15 cellular contexts compared by ENCODE assay signal in genomic region chr2:188668017-188668663, GRCh38.
DNase-seq lines count a peak whose midpoint lies in the region; ATAC-seq, FAIRE-seq and TF ChIP-seq lines count a peak whose summit lies in the region.
"Had no signal": no experiment of that assay in that cellular context is flagged by ENCODE, and none has a peak within 500 bp of the region (broad histone marks: within the 10 kb centered on the region; RNA-seq: fewer than 3 reads in every experiment).

No MANE protein-coding gene starts in this region.

- no peak for DNase-seq in DND-41
- DNase-seq in OCI-M1 (lab: John Stamatoyannopoulos, UW) = peak; percentile 34
- peak; percentile 85 to 97 for DNase-seq in fibroblast of lung (ENCODE audit: low read depth in 2 of 2)
- DNase-seq in pons (ENCODE audit: low spot score) = peak; percentile 8
- DNase-seq in NOMO-1 treated with DMSO at 0.1 percent for 48 hours (lab: John Stamatoyannopoulos, UW; ENCODE audit: unreplicated experiment) = no peak
- no peak for DNase-seq in T-helper 1 cell
- no peak for DNase-seq in activated T-cell treated with anti-CD3 and anti-CD28 coated beads for 4 hours
- no peak for DNase-seq in pancreas
- DNase-seq: amniotic stem cell; CD8-positive, alpha-beta memory T cell; KG1; naive B cell; NCI-H2171 treated with DMSO at 0.1 percent for 48 hours; stimulated activated CD4-positive, alpha-beta T cell treated with anti-CD3 and anti-CD28 coated beads, Interleukin-12 subunit alpha, Interleukin-12 subunit beta, amount 100 ng/mL, for 4 hours had no signal

- H3K4me2 ChIP-seq in DND-41 (ENCODE audit: insufficient read depth, low read length) (no peak overlapping the region), fibroblast of lung (ENCODE audit: extremely low read depth, insufficient read depth, low read length) (peak overlapping the region; percentile 19)
- H3K4me2 ChIP-seq: PC-9 had no signal

- TF ChIP-seq CTCF in DND-41 (IDR thresholded peaks at IDR 0.05; ENCODE audit: borderline replicate concordance, extremely low read depth, low read length, poor library complexity, severe bottlenecking) (no peak), fibroblast of lung (conservative IDR thresholded peaks at IDR 0.05 in 1 of 2, IDR thresholded peaks at IDR 0.05 in 1 of 2; ENCODE audit: low read depth in 1 of 2, low read length in 2 of 2) (no peak), pancreas (IDR thresholded peaks at IDR 0.05) (no peak)

- H3K9me3 ChIP-seq in DND-41 (ENCODE audit: insufficient read depth, low read length, severe bottlenecking) = no peaks in the 10 kb centered on the region
- H3K9me3 ChIP-seq in fibroblast of lung (ENCODE audit: control insufficient read depth, insufficient read depth, low read depth, low read length) = no peaks in the 10 kb centered on the region
- H3K9me3 ChIP-seq in pancreas = no peaks in the 10 kb centered on the region

- H3K36me3 ChIP-seq in DND-41 (ENCODE audit: insufficient read depth, low read length) (no peaks in the 10 kb centered on the region), fibroblast of lung (ENCODE audit: control insufficient read depth, insufficient read depth, low read length) (no peaks in the 10 kb centered on the region), pancreas (no peaks in the 10 kb centered on the region)

- H3K27ac ChIP-seq in DND-41 (ENCODE audit: low read length) = no peak overlapping the region
- no peak overlapping the region for H3K27ac ChIP-seq in fibroblast of lung (ENCODE audit: insufficient read depth, low read length)
- no peak overlapping the region for H3K27ac ChIP-seq in pancreas
- H3K27ac ChIP-seq: PC-9 had no signal

- H3K4me1 ChIP-seq in DND-41 (ENCODE audit: insufficient read depth, low read length) (no peaks in the 10 kb centered on the region; the same call in 1 of the 2 replicates), fibroblast of lung (ENCODE audit: control insufficient read depth, extremely low read depth, insufficient read depth, low read length) (no peaks in the 10 kb centered on the region), pancreas (no peaks in the 10 kb centered on the region)

- H2AFZ ChIP-seq in DND-41 (ENCODE audit: low read depth, low read length) (no peak overlapping the region), fibroblast of lung (ENCODE audit: low read length) (no peak overlapping the region)
- H2AFZ ChIP-seq: PC-9 had no signal

- 52 to 56% methylated on average over 3 of the region's 3 CpGs for WGBS in pancreas, 2 donors

- H3K79me2 ChIP-seq in DND-41 (ENCODE audit: insufficient read depth, low read length) (no peaks in the 10 kb centered on the region), fibroblast of lung (ENCODE audit: control insufficient read depth, insufficient read depth, low read length) (no peaks in the 10 kb centered on the region)

- intact Hi-C loops in pancreas (cut with DNase I) = no loop called here

- H3K27me3 ChIP-seq in DND-41 (ENCODE audit: insufficient read depth, low read length, poor library complexity) (no peaks in the 10 kb centered on the region), fibroblast of lung (ENCODE audit: control insufficient read depth, insufficient read depth, low read length) (no peaks in the 10 kb centered on the region), pancreas (no peaks in the 10 kb centered on the region)

- H4K20me1 ChIP-seq in DND-41 (ENCODE audit: insufficient read depth, low read length) = no peaks in the 10 kb centered on the region
- H4K20me1 ChIP-seq in fibroblast of lung (ENCODE audit: control insufficient read depth, extremely low read depth, insufficient read depth, low read length) = no peaks in the 10 kb centered on the region

- ATAC-seq in DND-41 (ENCODE audit: insufficient read depth, low read depth) (0 out of 3 replicates have a peak, but pooled peaks have one; percentile 19), pancreas (no peak)

- H3K4me3 ChIP-seq in DND-41 (ENCODE audit: low read depth in 1 of 2, low read length in 2 of 2) (no peak overlapping the region), fibroblast of lung (replicated peaks in 1 of 4; ENCODE audit: control extremely low read depth in 1 of 4, insufficient read depth in 1 of 4, low read depth in 3 of 4, low read length in 4 of 4) (no peak overlapping the region), pancreas (no peak overlapping the region)
- H3K4me3 ChIP-seq: PC-9 had no signal

- no peak for FAIRE-seq in pancreas (lab: Jason Lieb, UNC)

- H3K9ac ChIP-seq in DND-41 (ENCODE audit: low read depth, low read length) = no peak overlapping the region
- H3K9ac ChIP-seq in fibroblast of lung (ENCODE audit: insufficient read depth, low read length) = no peak overlapping the region

Comparison
In these comparisons a context has a peak if more than half of its experiments do, and no peak if none do; other contexts are left out.
1. DNase-seq: peak in OCI-M1 (single experiment), fibroblast of lung (2 of 2) and pons (single experiment); none in DND-41 (single experiment), NOMO-1 treated with DMSO at 0.1 percent for 48 hours (single experiment), T-helper 1 cell (0 of 5), activated T-cell treated with anti-CD3 and anti-CD28 coated beads for 4 hours (single experiment) and pancreas (0 of 6).